Comparison of ENCODE assay signal across 8 cellular contexts in genomic region chr3:184543848-184544512, GRCh38. TPM values are rescaled to one million over a fixed set of nuclear protein-coding genes. Genes with fewer than 3 reads are reported as not detected.
A peak's percentile ranks its signal among the peaks of the same experiment; 100 is the strongest.
DNase-seq lines count a peak whose midpoint lies in the region; ATAC-seq and TF ChIP-seq lines count a peak whose summit lies in the region.

No MANE protein-coding gene starts in this region.

- H4K20me1 ChIP-seq in MM.1S (ENCODE audit: insufficient read depth, low read length), result no peaks in the 10 kb centered on the region

- no peaks in the 10 kb centered on the region for H3K9me3 ChIP-seq in A673 (ENCODE audit: low read depth, low read length, poor library complexity, severe bottlenecking)
- no peaks in the 10 kb centered on the region for H3K9me3 ChIP-seq in MM.1S (replicated peaks; ENCODE audit: insufficient read depth, low read length)
- H3K9me3 ChIP-seq in thyroid gland, result no peaks in the 10 kb centered on the region

- no peaks in the 10 kb centered on the region for H3K9me2 ChIP-seq in MM.1S (replicated peaks; ENCODE audit: insufficient read depth, low read length)

- H3K27ac ChIP-seq in A673 (ENCODE audit: low read depth, low read length, poor library complexity, severe bottlenecking) (no peak overlapping the region), MM.1S (ENCODE audit: low read length) (no peak overlapping the region), thyroid gland (no peak overlapping the region)

- no peaks in the 10 kb centered on the region for H3K4me1 Mint-ChIP-seq in activated T-helper 1 cell treated with anti-CD3 and anti-CD28 coated beads, Interleukin-12 subunit alpha, Interleukin-12 subunit beta, Interleukin-2, Interleukin-4 antibody, amounts not matched to agents 30 ng/mL and 10 ng/mL and 1 ng/mL, durations not matched to agents 14 hours and 24 hours and 36 hours (ENCODE audit: low read depth)

- H3K4me3 Mint-ChIP-seq in activated T-helper 1 cell treated with anti-CD3 and anti-CD28 coated beads, Interleukin-12 subunit alpha, Interleukin-12 subunit beta, Interleukin-2, Interleukin-4 antibody, amounts not matched to agents 30 ng/mL and 10 ng/mL and 1 ng/mL, durations not matched to agents 14 hours and 24 hours and 36 hours, result no peak overlapping the region

- WGBS in thyroid gland, 2 donors, result 9 to 19% methylated on average over 10 to 18 of the region's 18 CpGs

- CTCF ChIA-PET in A673 (lab: Charles Lee), result interaction anchor here (4.2 kb wide), 1 partner anchor 172 kb away, joined by 20 read pairs; no protein-coding TSS in a partner anchor

- peak overlapping the region; percentile 46; the same call in 1 of the 2 replicates for H3K4me2 ChIP-seq in MM.1S (ENCODE audit: low read depth, low read length)

- TF ChIP-seq POLR2A in thyroid gland (IDR thresholded peaks at IDR 0.05), result no peak

- H3K27me3 Mint-ChIP-seq in activated T-helper 1 cell treated with anti-CD3 and anti-CD28 coated beads, Interleukin-12 subunit alpha, Interleukin-12 subunit beta, Interleukin-2, Interleukin-4 antibody, amounts not matched to agents 30 ng/mL and 10 ng/mL and 1 ng/mL, durations not matched to agents 14 hours and 24 hours and 36 hours (ENCODE audit: insufficient read depth), result peaks cover 17% of the 10 kb centered on the region

- H3K9me3 Mint-ChIP-seq in activated T-helper 1 cell treated with anti-CD3 and anti-CD28 coated beads, Interleukin-12 subunit alpha, Interleukin-12 subunit beta, Interleukin-2, Interleukin-4 antibody, amounts not matched to agents 30 ng/mL and 10 ng/mL and 1 ng/mL, durations not matched to agents 14 hours and 24 hours and 36 hours, result no peaks in the 10 kb centered on the region

- H3K4me3 ChIP-seq in A673 (ENCODE audit: low read depth, low read length, poor library complexity, severe bottlenecking) (no peak overlapping the region), MM.1S (ENCODE audit: low read length) (no peak overlapping the region), thyroid gland (replicated peaks in 1 of 3) (no peak overlapping the region)

- no peaks in the 10 kb centered on the region for H3K4me1 ChIP-seq in A673 (ENCODE audit: insufficient read depth, low read length, poor library complexity, severe bottlenecking)
- H3K4me1 ChIP-seq in MM.1S (ENCODE audit: low read length), result peaks cover 7% of the 10 kb centered on the region; the same call in 1 of the 2 replicates
- H3K4me1 ChIP-seq in thyroid gland, result peaks cover 0 to 5% of the 10 kb centered on the region in 2 donors

- TF ChIP-seq CTCF in A673 (conservative IDR thresholded peaks at IDR 0.05; ENCODE audit: low read depth, low read length), result peak; percentile 91
- TF ChIP-seq CTCF in MM.1S (IDR thresholded peaks at IDR 0.05; ENCODE audit: low read length), result peak; percentile 97
- peak; percentile 79 to 94 (median 82) for TF ChIP-seq CTCF in thyroid gland (IDR thresholded peaks at IDR 0.05)

- H2AFZ ChIP-seq in MM.1S (ENCODE audit: low read length), result peak overlapping the region; percentile 40

- ATAC-seq in GM18907 (IDR thresholded peaks at IDR 0.05; ENCODE audit: unreplicated experiment), result peak; percentile 65

- POLR2A ChIA-PET in A673 (lab: Charles Lee; ENCODE audit: low non-redundant PET), result no interaction called here

- no peak overlapping the region for H3K27ac Mint-ChIP-seq in activated T-helper 1 cell treated with anti-CD3 and anti-CD28 coated beads, Interleukin-12 subunit alpha, Interleukin-12 subunit beta, Interleukin-2, Interleukin-4 antibody, amounts not matched to agents 30 ng/mL and 10 ng/mL and 1 ng/mL, durations not matched to agents 14 hours and 24 hours and 36 hours

- no peak overlapping the region for H3K9ac ChIP-seq in MM.1S (ENCODE audit: low read length)

- peak; percentile 87 for DNase-seq in A673 (ENCODE audit: low spot score)
- peak; percentile 91 for DNase-seq in MM.1S
- peak; percentile 88 for DNase-seq in RPMI8226
- peak; percentile 68 for DNase-seq in activated T-helper 1 cell treated with anti-CD3 and anti-CD28 coated beads, Interleukin-12 subunit alpha, Interleukin-12 subunit beta, Interleukin-2, Interleukin-4 antibody, amounts not matched to agents 30 ng/mL and 10 ng/mL and 1 ng/mL, durations not matched to agents 14 hours and 24 hours and 36 hours (ENCODE audit: low spot score)
- DNase-seq in fibroblast of the conjunctiva (ENCODE audit: low read depth), result peak; percentile 63
- peak; percentile 49 for DNase-seq in occipital lobe (lab: John Stamatoyannopoulos, UW)
- peak; percentile 71 to 72 for DNase-seq in thyroid gland

- H3K79me2 ChIP-seq in MM.1S (ENCODE audit: low read length), result no peaks in the 10 kb centered on the region

- H3K27me3 ChIP-seq in A673 (replicated peaks; ENCODE audit: insufficient read depth, low read depth, low read length, poor library complexity), result peaks cover 4% of the 10 kb centered on the region
- H3K27me3 ChIP-seq in MM.1S (replicated peaks; ENCODE audit: insufficient read depth, low read length), result peaks cover 46% of the 10 kb centered on the region
- H3K27me3 ChIP-seq in thyroid gland, result no peaks in the 10 kb centered on the region

- intact Hi-C loops in A673 (cut with micrococcal nuclease; ENCODE audit: unreplicated experiment), result loop anchor here (2.0 to 5.0 kb wide), 3 partner anchors 127 to 647 kb away; no protein-coding TSS in a partner anchor
- intact Hi-C loops in activated T-helper 1 cell treated with anti-CD3 and anti-CD28 coated beads, Interleukin-12 subunit alpha, Interleukin-12 subunit beta, Interleukin-2, Interleukin-4 antibody, amounts not matched to agents 30 ng/mL and 10 ng/mL and 1 ng/mL, durations not matched to agents 14 hours and 24 hours and 36 hours (cut with micrococcal nuclease), result loop anchor here (1.0 to 2.0 kb wide), 7 partner anchors 31 to 649 kb away; no protein-coding TSS in a partner anchor
- intact Hi-C loops in thyroid gland (cut with DNase I), result loop anchor here (5.0 to 10.0 kb wide), 2 partner anchors 127 to 169 kb away; partner anchors contain the start of gene THPO

- no TSS peak for BruUV-seq in A673 (replicated peaks; lab: Mats Ljungman, UMichigan)

- no peaks in the 10 kb centered on the region for H3K36me3 ChIP-seq in A673 (ENCODE audit: insufficient read depth, low read length, poor library complexity, severe bottlenecking)
- H3K36me3 ChIP-seq in MM.1S (replicated peaks; ENCODE audit: insufficient read depth, low read length), result no peaks in the 10 kb centered on the region
- no peaks in the 10 kb centered on the region for H3K36me3 ChIP-seq in thyroid gland

- no peaks in the 10 kb centered on the region for H3K36me3 Mint-ChIP-seq in activated T-helper 1 cell treated with anti-CD3 and anti-CD28 coated beads, Interleukin-12 subunit alpha, Interleukin-12 subunit beta, Interleukin-2, Interleukin-4 antibody, amounts not matched to agents 30 ng/mL and 10 ng/mL and 1 ng/mL, durations not matched to agents 14 hours and 24 hours and 36 hours (ENCODE audit: low read depth)

- H3F3A ChIP-seq in MM.1S (ENCODE audit: insufficient read depth, low read length), result no peaks in the 10 kb centered on the region

RNA-seq across cellular contexts. Expression of gene EPHB3, which starts 17.6 kb away (rescaled TPM):
- total RNA-seq in A673 (2021), result 15.6 and 19.4 TPM in 2 replicates
- total RNA-seq in activated T-helper 1 cell treated with anti-CD3 and anti-CD28 coated beads, Interleukin-12 subunit alpha, Interleukin-12 subunit beta, Interleukin-2, Interleukin-4 antibody, amounts not matched to agents 30 ng/mL and 10 ng/mL and 1 ng/mL, durations not matched to agents 14 hours and 24 hours and 36 hours, result 0.31 TPM in 1 of 2 replicates, not detected in the other
- 3.9 TPM for total RNA-seq in occipital lobe
- 1 to 10 TPM in 2 of 4 donors, under 1 TPM in 2; 0.46 to 2.7 (median 1.1) TPM for total RNA-seq in thyroid gland
